In the genomic region with DNA sequence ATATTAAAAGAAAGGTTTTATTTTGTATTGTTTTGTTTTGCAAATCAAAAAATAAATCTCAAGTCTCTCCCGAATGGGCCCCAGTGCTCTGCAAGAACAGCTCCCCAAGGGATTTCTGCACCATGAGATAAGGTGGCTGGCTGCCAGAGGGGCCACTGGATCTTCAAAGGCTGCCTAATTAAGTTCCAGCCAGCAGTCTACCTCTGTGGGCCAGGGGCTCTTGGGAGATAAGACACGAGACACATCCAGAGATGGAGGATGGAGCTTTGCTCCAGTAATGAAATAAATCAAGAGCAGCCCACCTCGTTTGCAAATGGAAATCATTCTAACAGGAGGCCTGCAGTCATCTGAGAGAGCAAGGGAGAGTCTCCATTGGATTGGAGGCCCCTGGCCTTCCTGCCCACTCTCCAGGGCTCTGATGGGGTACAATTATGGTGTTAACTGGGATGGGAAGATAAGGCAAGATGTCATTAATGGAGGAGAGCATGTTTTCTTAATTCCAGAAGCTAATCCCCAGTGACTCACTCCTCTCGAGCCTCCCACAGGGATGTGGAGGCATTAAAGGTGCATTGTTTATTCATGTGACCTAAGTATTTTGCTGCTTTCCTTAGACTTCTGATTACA, we compare ENCODE assay signal across 17 cellular contexts.
A peak's percentile ranks its signal among the peaks of the same experiment; 100 is the strongest.
DNase-seq lines count a peak whose midpoint lies in the region; ATAC-seq, FAIRE-seq and TF ChIP-seq lines count a peak whose summit lies in the region.
"Had no signal": no experiment of that assay in that cellular context is flagged by ENCODE, and none has a peak within 500 bp of the region (broad histone marks: within the 10 kb centered on the region; RNA-seq: fewer than 3 reads in every experiment).

No MANE protein-coding gene starts in this region.

- H3K4me3 ChIP-seq in keratinocyte (ENCODE audit: control insufficient read depth in 2 of 3, extremely low read depth in 1 of 3, insufficient read depth in 2 of 3, low read depth in 1 of 3, low read length in 3 of 3): no peak overlapping the region
- no peak overlapping the region for H3K4me3 ChIP-seq in aorta (ENCODE audit: low read length in 2 of 2)
- H3K4me3 ChIP-seq: lung had no signal

- H3K4me1 ChIP-seq in keratinocyte (ENCODE audit: control insufficient read depth, extremely low read depth, insufficient read depth, low read length) (peaks cover 36% of the 10 kb centered on the region), aorta (ENCODE audit: control insufficient read depth in 1 of 2, insufficient read depth in 2 of 2, low read length in 2 of 2) (no peaks in the 10 kb centered on the region)

- POLR2A ChIA-PET in CD4-positive, alpha-beta T cell (lab: Charles Lee): no interaction called here

- intact Hi-C loops in CD4-positive, alpha-beta T cell (cut with DNase I, micrococcal nuclease): no loop called here
- intact Hi-C loops in aorta (cut with DNase I): no loop called here

- peak; percentile 90 for FAIRE-seq in keratinocyte (lab: Jason Lieb, UNC)

- no peak overlapping the region for H3K9ac ChIP-seq in keratinocyte (ENCODE audit: control insufficient read depth, extremely low read depth, insufficient read depth, low read length)

- H3K4me2 ChIP-seq in keratinocyte (ENCODE audit: control insufficient read depth, extremely low read depth, insufficient read depth, low read depth, low read length): peak overlapping the region; percentile 8

- H3K9me3 Mint-ChIP-seq in CD4-positive, alpha-beta T cell: no peaks in the 10 kb centered on the region
- H3K9me3 Mint-ChIP-seq in chondrocyte (ENCODE audit: low read depth): peaks cover 4% of the 10 kb centered on the region
- H3K9me3 Mint-ChIP-seq: activated CD4-positive, alpha-beta T cell treated with anti-CD3 and anti-CD28 coated beads, Interleukin-2, amount 10 ng/mL, durations not matched to agents 7 days and 5 days; activated naive CD4-positive, alpha-beta T cell treated with anti-CD3 and anti-CD28 coated beads, Interleukin-2, amount 50 U/mL, for 24 hours had no signal

- H3K27me3 Mint-ChIP-seq in CD4-positive, alpha-beta T cell: peaks cover 7% of the 10 kb centered on the region
- H3K27me3 Mint-ChIP-seq in chondrocyte (ENCODE audit: low read depth): no peaks in the 10 kb centered on the region
- H3K27me3 Mint-ChIP-seq: activated CD4-positive, alpha-beta T cell treated with anti-CD3 and anti-CD28 coated beads, Interleukin-2, amount 10 ng/mL, durations not matched to agents 7 days and 5 days had no signal

- no peak overlapping the region for H3K27ac Mint-ChIP-seq in CD4-positive, alpha-beta T cell
- no peak overlapping the region for H3K27ac Mint-ChIP-seq in chondrocyte (ENCODE audit: unreplicated experiment)
- H3K27ac Mint-ChIP-seq: activated CD4-positive, alpha-beta T cell treated with anti-CD3 and anti-CD28 coated beads, Interleukin-2, amount 10 ng/mL, durations not matched to agents 7 days and 5 days; activated naive CD4-positive, alpha-beta T cell treated with anti-CD3 and anti-CD28 coated beads, Interleukin-2, amount 50 U/mL, for 24 hours had no signal

- H3K36me3 ChIP-seq in keratinocyte (ENCODE audit: control insufficient read depth in 2 of 2, extremely low read depth in 1 of 2, insufficient read depth in 2 of 2, low read length in 2 of 2) (no peaks in the 10 kb centered on the region), aorta (ENCODE audit: control insufficient read depth in 1 of 2, insufficient read depth in 2 of 2, low read length in 1 of 2) (no peaks in the 10 kb centered on the region)
- H3K36me3 ChIP-seq: neutrophil had no signal

- DNase-seq in AG08396 (ENCODE audit: low spot score): peak; percentile 29
- peak; percentile 67 for DNase-seq in H4 (ENCODE audit: low spot score)
- no peak for DNase-seq in keratinocyte (ENCODE audit: low read depth, low spot score)
- DNase-seq in CD4-positive, alpha-beta T cell: no peak
- no peak for DNase-seq in aorta
- no peak for DNase-seq in chondrocyte (ENCODE audit: low spot score)
- no peak for DNase-seq in activated T-cell treated with anti-CD3 and anti-CD28 coated beads for 4 hours
- DNase-seq: activated CD4-positive, alpha-beta T cell treated with anti-CD3 and anti-CD28 coated beads, Interleukin-2, amount 10 ng/mL, durations not matched to agents 7 days and 5 days; AML-193; effector memory CD4-positive, alpha-beta T cell; NCI-H345; right cardiac atrium; stimulated activated CD4-positive, alpha-beta T cell treated with anti-CD3 and anti-CD28 coated beads, Interleukin-1b, Interleukin-23, amount 100 ng/mL, for 48 hours had no signal

- no peak for ATAC-seq in SK-N-SH treated with all-trans-retinoic acid at 6 μM for 48 hours
- ATAC-seq in CD4-positive, alpha-beta T cell (ENCODE audit: poor library complexity): no peak
- ATAC-seq in aorta (ENCODE audit: low FRiP score): no peak
- ATAC-seq: right cardiac atrium had no signal

- H4K20me1 ChIP-seq in keratinocyte (ENCODE audit: control insufficient read depth, extremely low read depth, insufficient read depth, low read length): no peaks in the 10 kb centered on the region

- no peak overlapping the region for H3K4me3 Mint-ChIP-seq in CD4-positive, alpha-beta T cell
- H3K4me3 Mint-ChIP-seq in chondrocyte (ENCODE audit: unreplicated experiment): no peak overlapping the region
- H3K4me3 Mint-ChIP-seq: activated CD4-positive, alpha-beta T cell treated with anti-CD3 and anti-CD28 coated beads, Interleukin-2, amount 10 ng/mL, durations not matched to agents 7 days and 5 days; activated naive CD4-positive, alpha-beta T cell treated with anti-CD3 and anti-CD28 coated beads, Interleukin-2, amount 50 U/mL, for 24 hours had no signal

- TF ChIP-seq CTCF in keratinocyte (optimal IDR thresholded peaks at IDR 0.05 in 1 of 3, IDR thresholded peaks at IDR 0.05 in 1 of 3, conservative IDR thresholded peaks at IDR 0.05 in 1 of 3; ENCODE audit: extremely low read depth in 1 of 3, insufficient read depth in 2 of 3, low read length in 3 of 3) (no peak), chondrocyte (IDR thresholded peaks at IDR 0.05) (no peak)
- no peak for TF ChIP-seq CTCF in CD4-positive, alpha-beta T cell (IDR thresholded peaks at IDR 0.05)

- H2AFZ ChIP-seq in keratinocyte (ENCODE audit: control insufficient read depth, low read length): no peak overlapping the region

- CTCF ChIA-PET in CD4-positive, alpha-beta T cell (lab: Charles Lee): no interaction called here

- WGBS in aorta, 2 donors: 53 to 56% methylated on average over 4 of the region's 4 CpGs

- H3K9me3 ChIP-seq in keratinocyte (ENCODE audit: control insufficient read depth, low read depth, low read length): no peaks in the 10 kb centered on the region
- H3K9me3 ChIP-seq in CD4-positive, alpha-beta T cell (ENCODE audit: control insufficient read depth, low read length): no peaks in the 10 kb centered on the region
- peaks cover 2% of the 10 kb centered on the region for H3K9me3 ChIP-seq in aorta (ENCODE audit: control insufficient read depth, low read length)
- H3K9me3 ChIP-seq: neutrophil had no signal

- H3K27ac ChIP-seq in keratinocyte (ENCODE audit: control insufficient read depth, insufficient read depth, low read length) (no peak overlapping the region), aorta (ENCODE audit: low read depth in 1 of 2, low read length in 2 of 2) (no peak overlapping the region)
- no peak overlapping the region for H3K27ac ChIP-seq in CD4-positive, alpha-beta T cell (ENCODE audit: low read depth, low read length)
- H3K27ac ChIP-seq: neutrophil had no signal

- no peaks in the 10 kb centered on the region for H3K36me3 Mint-ChIP-seq in CD4-positive, alpha-beta T cell (ENCODE audit: low read depth)
- H3K36me3 Mint-ChIP-seq in chondrocyte (ENCODE audit: low read depth): no peaks in the 10 kb centered on the region
- H3K36me3 Mint-ChIP-seq: activated naive CD4-positive, alpha-beta T cell treated with anti-CD3 and anti-CD28 coated beads, Interleukin-2, amount 50 U/mL, for 24 hours had no signal

- no peaks in the 10 kb centered on the region for H3K79me2 ChIP-seq in keratinocyte (ENCODE audit: control insufficient read depth, insufficient read depth, low read length)

- H3K9me1 ChIP-seq in keratinocyte (ENCODE audit: control insufficient read depth, extremely low read depth, insufficient read depth, low read length): no peaks in the 10 kb centered on the region

- no peaks in the 10 kb centered on the region for H3K4me1 Mint-ChIP-seq in CD4-positive, alpha-beta T cell (ENCODE audit: low read depth)
- no peaks in the 10 kb centered on the region for H3K4me1 Mint-ChIP-seq in chondrocyte (ENCODE audit: low read depth)
- H3K4me1 Mint-ChIP-seq: activated CD4-positive, alpha-beta T cell treated with anti-CD3 and anti-CD28 coated beads, Interleukin-2, amount 10 ng/mL, durations not matched to agents 7 days and 5 days; activated naive CD4-positive, alpha-beta T cell treated with anti-CD3 and anti-CD28 coated beads, Interleukin-2, amount 50 U/mL, for 24 hours had no signal

- H3K27me3 ChIP-seq in keratinocyte (ENCODE audit: control insufficient read depth, extremely low read depth, insufficient read depth, low read length) (no peaks in the 10 kb centered on the region), aorta (ENCODE audit: control insufficient read depth in 1 of 2, insufficient read depth in 2 of 2, low read length in 1 of 2) (no peaks in the 10 kb centered on the region)
- no peaks in the 10 kb centered on the region for H3K27me3 ChIP-seq in CD4-positive, alpha-beta T cell (ENCODE audit: control insufficient read depth, insufficient read depth, low read length)
- H3K27me3 ChIP-seq: neutrophil had no signal

- dilution Hi-C loops in keratinocyte (cut with MboI; ENCODE audit: extremely low pct_ligation_motif_present, low sequenced_read_pairs): no loop called here

TF ChIP-seq in SK-N-SH treated with all-trans-retinoic acid at 6 μM for 48 hours, 23 proteins besides CTCF, POLR2A, EP300 and RAD21 (continues in another document):
- TF ChIP-seq TCF4 (CRISPR knock-in tag; IDR thresholded peaks at IDR 0.05; ENCODE audit: borderline replicate concordance) (peak; percentile 15; the same call in 1 of the 2 replicates), GLIS3 (CRISPR knock-in tag; IDR thresholded peaks at IDR 0.05) (no peak)

Comparison
In these comparisons a context has a peak if more than half of its experiments do, and no peak if none do; other contexts are left out.
1. DNase-seq: peak in AG08396 (single experiment) and H4 (single experiment); none in keratinocyte (single experiment), CD4-positive, alpha-beta T cell (0 of 10), aorta (0 of 2), chondrocyte (single experiment) and activated T-cell treated with anti-CD3 and anti-CD28 coated beads for 4 hours (single experiment).